In the genomic region with DNA sequence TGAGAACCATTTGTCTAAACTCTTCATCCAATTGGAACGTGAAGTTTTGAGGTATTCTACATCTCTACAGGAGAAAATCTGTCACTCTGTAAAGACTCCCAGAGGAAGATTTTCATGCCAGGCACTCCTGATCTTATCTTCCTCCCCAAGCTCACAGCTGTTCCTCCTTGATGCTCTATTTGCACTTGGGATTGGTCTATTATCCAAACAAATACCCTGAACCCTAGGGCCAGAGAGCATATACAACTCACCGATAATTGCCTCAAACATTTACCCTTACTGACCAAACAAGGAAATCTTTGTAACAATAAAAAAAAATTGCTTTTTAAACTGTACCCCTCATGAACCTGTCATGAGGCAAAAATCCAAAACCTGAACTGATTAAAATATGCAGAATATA, we compare ENCODE assay signal across 16 cellular contexts.
"Had no signal": no experiment of that assay in that cellular context is flagged by ENCODE, and none has a peak within 500 bp of the region (broad histone marks: within the 10 kb centered on the region; RNA-seq: fewer than 3 reads in every experiment).

No MANE protein-coding gene starts in this region.

- H3K27ac ChIP-seq: dorsolateral prefrontal cortex, left lung, parathyroid adenoma, thoracic aorta, upper lobe of right lung had no signal

- H3K4me1 Mint-ChIP-seq: naive B cell had no signal

- H3K27me3 ChIP-seq: left lung, upper lobe of right lung had no signal

- FAIRE-seq: keratinocyte had no signal

- H3K9me3 Mint-ChIP-seq: activated naive CD4-positive, alpha-beta T cell treated with anti-CD3 and anti-CD28 coated beads, Interleukin-2, amount 50 U/mL, for 24 hours had no signal

- H3K4me1 ChIP-seq: left lung, parathyroid adenoma, upper lobe of right lung had no signal

- H3K36me3 Mint-ChIP-seq: activated naive CD4-positive, alpha-beta T cell treated with anti-CD3 and anti-CD28 coated beads, Interleukin-2, amount 50 U/mL, for 24 hours; naive B cell had no signal

- H3K4me3 ChIP-seq: dorsolateral prefrontal cortex, left lung, thoracic aorta, upper lobe of right lung had no signal

- DNase-seq: activated CD4-positive, CD25-positive, alpha-beta regulatory T cell treated with anti-CD3 and anti-CD28 coated beads, Interleukin-2, amount 50 U/mL, for 72 hours; activated T-cell treated with anti-CD3 and anti-CD28 coated beads, Interleukin-2, amount 50 U/mL, for 1 hour; dorsolateral prefrontal cortex; erythroblast; hippocampal formation; left lung; mammary epithelial cell; naive B cell; stimulated activated CD4-positive, alpha-beta T cell treated with anti-CD3 and anti-CD28 coated beads, Interleukin-12 subunit alpha, Interleukin-12 subunit beta, amount 100 ng/mL, for 4 hours; stimulated activated CD4-positive, alpha-beta T cell treated with anti-CD3 and anti-CD28 coated beads, Interleukin-2, amount 100 ng/mL, for 24 hours; T1000; upper lobe of right lung had no signal

- H3K36me3 ChIP-seq: left lung, thoracic aorta, upper lobe of right lung had no signal

- H3K27me3 Mint-ChIP-seq: activated naive CD4-positive, alpha-beta T cell treated with anti-CD3 and anti-CD28 coated beads, Interleukin-2, amount 50 U/mL, for 24 hours had no signal

- H3K4me3 Mint-ChIP-seq: activated naive CD4-positive, alpha-beta T cell treated with anti-CD3 and anti-CD28 coated beads, Interleukin-2, amount 50 U/mL, for 24 hours; naive B cell had no signal

- ATAC-seq: left lung, upper lobe of right lung had no signal

- H3K9me3 ChIP-seq: left lung, thoracic aorta, upper lobe of right lung had no signal

- H3K27ac Mint-ChIP-seq: activated naive CD4-positive, alpha-beta T cell treated with anti-CD3 and anti-CD28 coated beads, Interleukin-2, amount 50 U/mL, for 24 hours; naive B cell had no signal
